17 cellular contexts compared by ENCODE assay signal in genomic region chr3:32148356-32148755, GRCh38.
"Had no signal": no experiment of that assay in that cellular context is flagged by ENCODE, and none has a peak within 500 bp of the region (broad histone marks: within the 10 kb centered on the region; RNA-seq: fewer than 3 reads in every experiment).

No MANE protein-coding gene starts in this region.

- H3K27ac ChIP-seq: brain microvascular endothelial cell, lower lobe of right lung, pancreas, tibial artery had no signal

- H3K27me3 Mint-ChIP-seq: activated naive CD8-positive, alpha-beta T cell had no signal

- FAIRE-seq: pancreas, TTC549, urothelium cell line had no signal

- H3K4me3 Mint-ChIP-seq: activated naive CD8-positive, alpha-beta T cell had no signal

- H3K27me3 ChIP-seq: brain microvascular endothelial cell, pancreas, tibial artery had no signal

- H3K9me3 ChIP-seq: lower lobe of right lung, pancreas, tibial artery had no signal

- H3K4me3 ChIP-seq: lower lobe of right lung, pancreas, tibial artery had no signal

- H3K4me1 ChIP-seq: pancreas had no signal

- DNase-seq: activated CD4-positive, alpha-beta T cell treated with anti-CD3 and anti-CD28 coated beads, Interleukin-2, amount 50 U/mL, for 1 hour; activated CD4-positive, CD25-positive, alpha-beta regulatory T cell; activated CD8-positive, alpha-beta memory T cell treated with anti-CD3 and anti-CD28 coated beads for 24 hours; activated gamma-delta T cell treated with Interleukin-2 at 50 U/mL for 16 hours; brain microvascular endothelial cell; cortex of kidney; effector CD4-positive, alpha-beta T cell; foreskin melanocyte; left cardiac atrium; lower lobe of right lung; pancreas; stimulated activated CD4-positive, alpha-beta T cell treated with anti-CD3 and anti-CD28 coated beads, Interleukin-2, amount 100 ng/mL, for 48 hours; stimulated activated naive CD4-positive, alpha-beta T cell; tibial artery had no signal

- H3K27ac Mint-ChIP-seq: activated naive CD8-positive, alpha-beta T cell had no signal

- ATAC-seq: left cardiac atrium, lower lobe of right lung, pancreas had no signal

- H3K36me3 ChIP-seq: brain microvascular endothelial cell had no signal
